Comparison of ENCODE assay signal across 1 cellular context in genomic region chr20:58065508-58066361, GRCh38.
TF ChIP-seq lines count a peak whose summit lies in the region.

No MANE protein-coding gene starts in this region.

TF ChIP-seq in SK-N-SH, 30 proteins besides CTCF, POLR2A, EP300 and RAD21 (continued from another document):
- TF ChIP-seq RFX5 (IDR thresholded peaks at IDR 0.05; ENCODE audit: low read length): no peak
- 0 out of 2 replicates have a peak, but pooled peaks have one; percentile 37 for TF ChIP-seq TCF12 (IDR thresholded peaks at IDR 0.05)
- TF ChIP-seq YY1 (IDR thresholded peaks at IDR 0.05; ENCODE audit: low read depth): no peak
